6 cellular contexts compared by ENCODE assay signal in the genomic region with DNA sequence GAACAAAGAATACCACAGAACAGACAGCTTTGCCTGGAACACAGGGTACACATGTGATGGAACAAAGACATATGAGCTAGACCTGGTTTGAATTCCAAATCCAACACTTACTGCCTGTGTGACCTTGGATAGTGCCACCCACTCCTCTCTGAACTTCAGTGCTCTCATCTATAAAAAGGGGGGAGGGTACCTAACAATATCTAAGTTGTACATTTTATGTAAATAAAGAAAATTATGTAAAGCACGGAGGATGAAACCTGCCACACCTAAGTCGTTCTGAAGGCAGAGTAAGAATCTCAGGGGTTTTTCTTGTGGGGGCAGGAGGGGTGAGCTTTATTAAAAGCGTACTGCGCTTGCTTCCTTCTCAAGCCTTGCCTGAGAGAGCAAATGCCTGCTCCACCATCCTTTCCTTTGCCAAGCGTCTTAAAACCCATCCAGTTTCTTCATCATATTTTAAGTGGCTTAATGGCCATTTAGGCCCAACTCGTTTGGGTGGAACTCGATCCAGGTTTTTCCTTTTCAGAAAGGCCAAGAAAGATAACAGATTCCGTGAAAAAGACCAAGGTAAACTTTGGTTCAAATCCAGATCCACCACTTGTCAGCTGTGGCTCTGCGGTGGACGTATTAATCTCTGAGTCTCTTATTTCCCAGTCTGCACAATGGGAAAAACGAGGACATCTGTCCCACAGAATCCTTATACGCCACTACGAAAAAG. TPM values are rescaled to one million over a fixed set of nuclear protein-coding genes. Genes with fewer than 3 reads are reported as not detected.
DNase-seq lines count a peak whose midpoint lies in the region; ATAC-seq, FAIRE-seq and TF ChIP-seq lines count a peak whose summit lies in the region.

No MANE protein-coding gene starts in this region.

- peaks cover 66% of the 10 kb centered on the region for H3K4me1 ChIP-seq in HepG2 (ENCODE audit: insufficient read depth, low read length)

- H3K36me3 ChIP-seq in WERI-Rb-1 (peaks cover 49% of the 10 kb centered on the region), HepG2 (replicated peaks in 1 of 2; ENCODE audit: control insufficient read depth in 1 of 2, insufficient read depth in 2 of 2, low read length in 2 of 2) (peaks cover 3 to 18% of the 10 kb centered on the region in 2 experiments; a peak in 3 of 5 replicates)

- peak overlapping the region; percentile 90 for H3K4me3 ChIP-seq in WERI-Rb-1 (ENCODE audit: low read depth, low read length)
- H3K4me3 ChIP-seq in HepG2 (replicated peaks in 1 of 3; ENCODE audit: insufficient read depth in 1 of 3, low read depth in 2 of 3, low read length in 3 of 3), result peak overlapping the region; percentile 75 to 99 (median 99)

- TF ChIP-seq CTCF in Calu3 (IDR thresholded peaks at IDR 0.05; ENCODE audit: unreplicated experiment) (no peak), WERI-Rb-1 (IDR thresholded peaks at IDR 0.05; ENCODE audit: low read depth, low read length) (no peak), HepG2 (CRISPR knock-in tag; IDR thresholded peaks at IDR 0.05) (no peak)

- WGBS in HepG2 (ENCODE audit: low lambda C conversion rate), result 8% methylated on average over 13 of the region's 13 CpGs

- ATAC-seq in HepG2 (no peak), HG02588 (IDR thresholded peaks at IDR 0.05; ENCODE audit: unreplicated experiment) (no peak), HG03097 (IDR thresholded peaks at IDR 0.05; ENCODE audit: low FRiP score, unreplicated experiment) (no peak)

- TF ChIP-seq POLR2A in HepG2 (IDR thresholded peaks at IDR 0.05; ENCODE audit: insufficient read depth in 1 of 2, low read depth in 2 of 2, low read length in 2 of 2), result no peak

- no TSS peak for BruUV-seq in Calu3 (replicated peaks; lab: Mats Ljungman, UMichigan)
- BruUV-seq in HepG2 (replicated peaks; lab: Mats Ljungman, UMichigan), result no TSS peak

- peaks cover 70% of the 10 kb centered on the region for H3K79me2 ChIP-seq in HepG2 (ENCODE audit: insufficient read depth, low read length)

- POLR2A ChIA-PET in HepG2 (lab: Yijun Ruan, JAX), result interaction anchor here (1.0 to 1.9 kb wide), 4 partner anchors 14 to 51 kb away, joined by 3 to 6 read pairs (median 4); no protein-coding TSS in a partner anchor

- in situ Hi-C loops in HepG2 (cut with HindIII; ENCODE audit: extremely low pct_ligation_motif_present, low pct_unique_long_range_greater_than_20kb), result no loop called here

- H3K4me3 Mint-ChIP-seq in Calu3 (ENCODE audit: low read depth, unreplicated experiment), result peak overlapping the region; percentile 98

- peaks cover 43% of the 10 kb centered on the region for H3K4me1 Mint-ChIP-seq in Calu3 (ENCODE audit: low read depth, unreplicated experiment)

- peak overlapping the region; percentile 79 for H3K4me2 ChIP-seq in HepG2 (ENCODE audit: low read depth, low read length)

- H3K27ac ChIP-seq in WERI-Rb-1 (peak overlapping the region; percentile 92), HepG2 (ENCODE audit: extremely low read length, insufficient read depth, low read length) (peak overlapping the region; percentile 81)

- no peaks in the 10 kb centered on the region for H3K27me3 Mint-ChIP-seq in Calu3 (ENCODE audit: unreplicated experiment)

- CTCF ChIA-PET in Calu3 (lab: Charles Lee), result no interaction called here
- CTCF ChIA-PET in HepG2 (lab: Yijun Ruan, JAX; ENCODE audit: low intra/inter-chr PET ratio, low total read pairs), result no interaction called here

- DNase-seq in Calu3, result no peak
- peak; percentile 36 for DNase-seq in WERI-Rb-1
- DNase-seq in HepG2 (ENCODE audit: low spot score), result peak; percentile 11
- DNase-seq in occipital lobe (lab: John Stamatoyannopoulos, UW), result no peak

- H3K9ac ChIP-seq in HepG2 (ENCODE audit: insufficient read depth, low read depth, low read length), result peak overlapping the region; percentile 98

- FAIRE-seq in HepG2 (lab: Jason Lieb, UNC), result peak; percentile 50

- intact Hi-C loops in Calu3 (cut with micrococcal nuclease; ENCODE audit: unreplicated experiment), result no loop called here
- intact Hi-C loops in HepG2 (cut with micrococcal nuclease; ENCODE audit: unreplicated experiment), result loop anchor here (5.0 kb wide), 2 partner anchors 43 to 47 kb away; a partner anchor contains a TSS

- H3K27me3 ChIP-seq in WERI-Rb-1 (ENCODE audit: insufficient read depth, low read depth, severe bottlenecking), result no peaks in the 10 kb centered on the region
- no peaks in the 10 kb centered on the region for H3K27me3 ChIP-seq in HepG2 (ENCODE audit: control insufficient read depth in 1 of 2, insufficient read depth in 2 of 2, low read length in 2 of 2)

- H4K20me1 ChIP-seq in HepG2 (ENCODE audit: insufficient read depth, low read length), result peaks cover 34% of the 10 kb centered on the region

- H3K9me3 ChIP-seq in WERI-Rb-1 (ENCODE audit: severe bottlenecking), result peaks cover 5% of the 10 kb centered on the region
- H3K9me3 ChIP-seq in HepG2 (ENCODE audit: low read length), result peaks cover 5% of the 10 kb centered on the region

- H3K9me3 Mint-ChIP-seq in Calu3 (ENCODE audit: low read depth, unreplicated experiment), result peaks cover 2% of the 10 kb centered on the region

- peaks cover 37% of the 10 kb centered on the region for H3K36me3 Mint-ChIP-seq in Calu3 (ENCODE audit: insufficient read depth, unreplicated experiment)

- TF ChIP-seq RAD21 in HepG2 (CRISPR knock-in tag; IDR thresholded peaks at IDR 0.05), result no peak

- no peak for TF ChIP-seq EP300 in HepG2 (IDR thresholded peaks at IDR 0.05; ENCODE audit: low read depth in 2 of 2, low read length in 2 of 2)
- no peak for TF ChIP-seq EP300 in HepG2 (CRISPR knock-in tag; IDR thresholded peaks at IDR 0.05; ENCODE audit: borderline replicate concordance)

- no peak overlapping the region for H2AFZ ChIP-seq in HepG2 (ENCODE audit: low read length)

- peak overlapping the region; percentile 89 for H3K27ac Mint-ChIP-seq in Calu3 (ENCODE audit: unreplicated experiment)

RNA-seq across cellular contexts. Expression of a gene that starts 1.0 kb away (rescaled TPM):
- 190 and 229 TPM in 2 replicates for total RNA-seq in Calu3 (2022)
- 149 and 215 TPM in 2 replicates for total RNA-seq in HepG2 (2016; rRNA removed; fragmentation: Illumina TruSeq; extraction: Trizol)
- 8.8 and 12.3 TPM in 2 replicates for total RNA-seq in HepG2 (2016; cell fraction: cytosol; rRNA removed; fragmentation: Illumina TruSeq; extraction: Trizol; ENCODE audit: low read depth)
- 152 and 207 TPM in 2 replicates for total RNA-seq in HepG2 (2016; cell fraction: insoluble cytoplasmic fraction; rRNA removed; fragmentation: Illumina TruSeq; extraction: Trizol)
- 25.6 and 27.8 TPM in 2 replicates for total RNA-seq in HepG2 (2016; cell fraction: membrane; rRNA removed; fragmentation: Illumina TruSeq; extraction: Trizol)
- total RNA-seq in HepG2 (2016; cell fraction: nucleus; rRNA removed; fragmentation: Illumina TruSeq; extraction: Trizol), result 84.5 and 106 TPM in 2 replicates
- polyA plus RNA-seq in HepG2 (2011; rRNA removed), result 62.3 and 67.3 TPM in 2 replicates
- 38.2 and 50.1 TPM in 2 replicates for polyA plus RNA-seq in HepG2 (2011; cell fraction: cytosol; rRNA removed)
- polyA plus RNA-seq in HepG2 (2011; cell fraction: nucleus; rRNA removed), result 56.2 and 66.5 TPM in 2 replicates
- polyA plus RNA-seq in HepG2 (2012), result 86.8 and 88.0 TPM in 2 replicates
- polyA plus RNA-seq in HepG2 (2016; cell fraction: cytosol; fragmentation: Illumina TruSeq; extraction: Trizol; ENCODE audit: low read depth), result 5.2 and 6.0 TPM in 2 replicates
- polyA plus RNA-seq in HepG2 (2016; cell fraction: insoluble cytoplasmic fraction; fragmentation: Illumina TruSeq; extraction: Trizol; ENCODE audit: low read depth), result 160 and 163 TPM in 2 replicates
- polyA plus RNA-seq in HepG2 (2016; cell fraction: membrane; fragmentation: Illumina TruSeq; extraction: Trizol; ENCODE audit: low read depth), result 12.6 and 13.0 TPM in 2 replicates
- polyA plus RNA-seq in HepG2 (2016; cell fraction: nucleus; fragmentation: Illumina TruSeq; extraction: Trizol; ENCODE audit: insufficient read depth, low read depth), result 104 and 108 TPM in 2 replicates
- 50.1 and 167 TPM in 2 replicates for polyA minus RNA-seq in HepG2 (2011; rRNA and poly(A)+ RNA removed; ENCODE audit: low replicate concordance)
- polyA minus RNA-seq in HepG2 (2011; cell fraction: cytosol; rRNA and poly(A)+ RNA removed), result 37.3 and 43.9 TPM in 2 replicates
- polyA minus RNA-seq in HepG2 (2011; cell fraction: nucleus; rRNA and poly(A)+ RNA removed), result 50.2 and 79.2 TPM in 2 replicates
- 110 TPM for total RNA-seq in occipital lobe

RNA-seq across cellular contexts. Expression of a gene that starts 1.1 kb away (rescaled TPM):
- total RNA-seq in Calu3 (2022), result 17.2 and 17.7 TPM in 2 replicates
- total RNA-seq in HepG2 (2016; rRNA removed; fragmentation: Illumina TruSeq; extraction: Trizol), result 19.0 and 19.3 TPM in 2 replicates
- 6.4 and 9.9 TPM in 2 replicates for total RNA-seq in HepG2 (2016; cell fraction: cytosol; rRNA removed; fragmentation: Illumina TruSeq; extraction: Trizol; ENCODE audit: low read depth)
- 18.3 and 20.8 TPM in 2 replicates for total RNA-seq in HepG2 (2016; cell fraction: insoluble cytoplasmic fraction; rRNA removed; fragmentation: Illumina TruSeq; extraction: Trizol)
- total RNA-seq in HepG2 (2016; cell fraction: membrane; rRNA removed; fragmentation: Illumina TruSeq; extraction: Trizol), result 10.0 and 10.1 TPM in 2 replicates
- total RNA-seq in HepG2 (2016; cell fraction: nucleus; rRNA removed; fragmentation: Illumina TruSeq; extraction: Trizol), result 14.3 and 16.2 TPM in 2 replicates
- polyA plus RNA-seq in HepG2 (2011; rRNA removed), result 9.6 and 11.9 TPM in 2 replicates
- 14.3 and 18.1 TPM in 2 replicates for polyA plus RNA-seq in HepG2 (2011; cell fraction: cytosol; rRNA removed)
- 13.5 TPM in 2 replicates for polyA plus RNA-seq in HepG2 (2011; cell fraction: nucleus; rRNA removed)
- polyA plus RNA-seq in HepG2 (2012), result 8.0 and 11.2 TPM in 2 replicates
- 5.6 and 7.8 TPM in 2 replicates for polyA plus RNA-seq in HepG2 (2016; cell fraction: cytosol; fragmentation: Illumina TruSeq; extraction: Trizol; ENCODE audit: low read depth)
- 12.7 and 14.3 TPM in 2 replicates for polyA plus RNA-seq in HepG2 (2016; cell fraction: insoluble cytoplasmic fraction; fragmentation: Illumina TruSeq; extraction: Trizol; ENCODE audit: low read depth)
- polyA plus RNA-seq in HepG2 (2016; cell fraction: membrane; fragmentation: Illumina TruSeq; extraction: Trizol; ENCODE audit: low read depth), result 5.7 and 8.7 TPM in 2 replicates
- 26.6 and 29.4 TPM in 2 replicates for polyA plus RNA-seq in HepG2 (2016; cell fraction: nucleus; fragmentation: Illumina TruSeq; extraction: Trizol; ENCODE audit: insufficient read depth, low read depth)
- 5.1 and 14.3 TPM in 2 replicates for polyA minus RNA-seq in HepG2 (2011; rRNA and poly(A)+ RNA removed; ENCODE audit: low replicate concordance)
- 2.7 and 3.1 TPM in 2 replicates for polyA minus RNA-seq in HepG2 (2011; cell fraction: cytosol; rRNA and poly(A)+ RNA removed)
- polyA minus RNA-seq in HepG2 (2011; cell fraction: nucleus; rRNA and poly(A)+ RNA removed), result 5.5 and 8.3 TPM in 2 replicates
- total RNA-seq in occipital lobe, result 5.0 TPM

RNA-seq across cellular contexts. Expression of a gene that starts 30.5 kb away (rescaled TPM):
- 766 and 1,874 TPM in 2 replicates for total RNA-seq in Calu3 (2022)
- 1.2 and 2.0 TPM in 2 replicates for total RNA-seq in HepG2 (2016; rRNA removed; fragmentation: Illumina TruSeq; extraction: Trizol)
- total RNA-seq in HepG2 (2016; cell fraction: cytosol; rRNA removed; fragmentation: Illumina TruSeq; extraction: Trizol; ENCODE audit: low read depth), result 1.2 TPM in 1 of 2 replicates, not detected in the other
- 1.4 and 1.6 TPM in 2 replicates for total RNA-seq in HepG2 (2016; cell fraction: insoluble cytoplasmic fraction; rRNA removed; fragmentation: Illumina TruSeq; extraction: Trizol)
- total RNA-seq in HepG2 (2016; cell fraction: membrane; rRNA removed; fragmentation: Illumina TruSeq; extraction: Trizol), result 0.80 and 1.1 TPM in 2 replicates
- total RNA-seq in HepG2 (2016; cell fraction: nucleus; rRNA removed; fragmentation: Illumina TruSeq; extraction: Trizol), result 1.3 and 2.1 TPM in 2 replicates
- 1.7 and 2.3 TPM in 2 replicates for polyA plus RNA-seq in HepG2 (2011; rRNA removed)
- 2.5 and 3.5 TPM in 2 replicates for polyA plus RNA-seq in HepG2 (2011; cell fraction: cytosol; rRNA removed)
- 2.2 and 2.7 TPM in 2 replicates for polyA plus RNA-seq in HepG2 (2011; cell fraction: nucleus; rRNA removed)
- polyA plus RNA-seq in HepG2 (2012), result 1.0 and 1.3 TPM in 2 replicates
- 0.75 and 0.84 TPM in 2 replicates for polyA plus RNA-seq in HepG2 (2016; cell fraction: cytosol; fragmentation: Illumina TruSeq; extraction: Trizol; ENCODE audit: low read depth)
- polyA plus RNA-seq in HepG2 (2016; cell fraction: insoluble cytoplasmic fraction; fragmentation: Illumina TruSeq; extraction: Trizol; ENCODE audit: low read depth), result 0.77 and 0.79 TPM in 2 replicates
- polyA plus RNA-seq in HepG2 (2016; cell fraction: membrane; fragmentation: Illumina TruSeq; extraction: Trizol; ENCODE audit: low read depth), result 0.64 and 1.1 TPM in 2 replicates
- 2.4 and 2.5 TPM in 2 replicates for polyA plus RNA-seq in HepG2 (2016; cell fraction: nucleus; fragmentation: Illumina TruSeq; extraction: Trizol; ENCODE audit: insufficient read depth, low read depth)
- 2.4 and 59.0 TPM in 2 replicates for polyA minus RNA-seq in HepG2 (2011; rRNA and poly(A)+ RNA removed; ENCODE audit: low replicate concordance)
- not detected in 2 replicates for polyA minus RNA-seq in HepG2 (2011; cell fraction: cytosol; rRNA and poly(A)+ RNA removed)
- polyA minus RNA-seq in HepG2 (2011; cell fraction: nucleus; rRNA and poly(A)+ RNA removed), result 0.39 and 1.1 TPM in 2 replicates
- total RNA-seq in occipital lobe, result 12.2 TPM

RNA-seq across cellular contexts. Expression of a gene that starts 49.4 kb away (rescaled TPM):
- total RNA-seq in Calu3 (2022) (40.4 and 57.1 TPM in 2 replicates), HepG2 (2016; rRNA removed; fragmentation: Illumina TruSeq; extraction: Trizol) (4.3 and 6.0 TPM in 2 replicates), occipital lobe (8.9 TPM)
- 2.5 and 3.2 TPM in 2 replicates for total RNA-seq in HepG2 (2016; cell fraction: cytosol; rRNA removed; fragmentation: Illumina TruSeq; extraction: Trizol; ENCODE audit: low read depth)
- total RNA-seq in HepG2 (2016; cell fraction: insoluble cytoplasmic fraction; rRNA removed; fragmentation: Illumina TruSeq; extraction: Trizol), result 5.0 and 5.5 TPM in 2 replicates
- total RNA-seq in HepG2 (2016; cell fraction: membrane; rRNA removed; fragmentation: Illumina TruSeq; extraction: Trizol), result 3.6 and 3.7 TPM in 2 replicates
- total RNA-seq in HepG2 (2016; cell fraction: nucleus; rRNA removed; fragmentation: Illumina TruSeq; extraction: Trizol), result 1.6 and 1.9 TPM in 2 replicates
- polyA plus RNA-seq in HepG2 (2011; rRNA removed), result 4.8 and 6.9 TPM in 2 replicates
- polyA plus RNA-seq in HepG2 (2011; cell fraction: cytosol; rRNA removed), result 9.7 and 10.5 TPM in 2 replicates
- 3.1 and 4.9 TPM in 2 replicates for polyA plus RNA-seq in HepG2 (2011; cell fraction: nucleus; rRNA removed)
- polyA plus RNA-seq in HepG2 (2012), result 2.3 and 4.8 TPM in 2 replicates
- 3.7 and 4.6 TPM in 2 replicates for polyA plus RNA-seq in HepG2 (2016; cell fraction: cytosol; fragmentation: Illumina TruSeq; extraction: Trizol; ENCODE audit: low read depth)
- polyA plus RNA-seq in HepG2 (2016; cell fraction: insoluble cytoplasmic fraction; fragmentation: Illumina TruSeq; extraction: Trizol; ENCODE audit: low read depth), result 6.3 and 6.5 TPM in 2 replicates
- 2.3 and 3.4 TPM in 2 replicates for polyA plus RNA-seq in HepG2 (2016; cell fraction: membrane; fragmentation: Illumina TruSeq; extraction: Trizol; ENCODE audit: low read depth)
- 2.8 and 4.6 TPM in 2 replicates for polyA plus RNA-seq in HepG2 (2016; cell fraction: nucleus; fragmentation: Illumina TruSeq; extraction: Trizol; ENCODE audit: insufficient read depth, low read depth)
- polyA minus RNA-seq in HepG2 (2011; rRNA and poly(A)+ RNA removed; ENCODE audit: low replicate concordance), result 1.5 and 6.0 TPM in 2 replicates
- polyA minus RNA-seq in HepG2 (2011; cell fraction: cytosol; rRNA and poly(A)+ RNA removed), result not detected in 2 replicates
- 1.1 TPM in 1 of 2 replicates, not detected in the other for polyA minus RNA-seq in HepG2 (2011; cell fraction: nucleus; rRNA and poly(A)+ RNA removed)

RNA-seq across cellular contexts. Expression of a gene that starts 53.9 kb away (rescaled TPM):
- total RNA-seq in Calu3 (2022), result 15.3 and 22.2 TPM in 2 replicates
- 2.2 and 2.4 TPM in 2 replicates for total RNA-seq in HepG2 (2016; rRNA removed; fragmentation: Illumina TruSeq; extraction: Trizol)
- total RNA-seq in HepG2 (2016; cell fraction: cytosol; rRNA removed; fragmentation: Illumina TruSeq; extraction: Trizol; ENCODE audit: low read depth), result 0.30 and 0.44 TPM in 2 replicates
- total RNA-seq in HepG2 (2016; cell fraction: insoluble cytoplasmic fraction; rRNA removed; fragmentation: Illumina TruSeq; extraction: Trizol), result 1.8 and 1.9 TPM in 2 replicates
- total RNA-seq in HepG2 (2016; cell fraction: membrane; rRNA removed; fragmentation: Illumina TruSeq; extraction: Trizol), result 1.2 and 1.4 TPM in 2 replicates
- total RNA-seq in HepG2 (2016; cell fraction: nucleus; rRNA removed; fragmentation: Illumina TruSeq; extraction: Trizol), result 2.6 and 3.1 TPM in 2 replicates
- 2.4 and 3.0 TPM in 2 replicates for polyA plus RNA-seq in HepG2 (2011; rRNA removed)
- polyA plus RNA-seq in HepG2 (2011; cell fraction: cytosol; rRNA removed), result 2.3 and 2.6 TPM in 2 replicates
- polyA plus RNA-seq in HepG2 (2011; cell fraction: nucleus; rRNA removed), result 3.9 and 4.1 TPM in 2 replicates
- polyA plus RNA-seq in HepG2 (2012), result 1.4 and 1.9 TPM in 2 replicates
- 0.21 and 0.70 TPM in 2 replicates for polyA plus RNA-seq in HepG2 (2016; cell fraction: cytosol; fragmentation: Illumina TruSeq; extraction: Trizol; ENCODE audit: low read depth)
- polyA plus RNA-seq in HepG2 (2016; cell fraction: insoluble cytoplasmic fraction; fragmentation: Illumina TruSeq; extraction: Trizol; ENCODE audit: low read depth), result 2.0 and 2.3 TPM in 2 replicates
- 0.58 and 1.0 TPM in 2 replicates for polyA plus RNA-seq in HepG2 (2016; cell fraction: membrane; fragmentation: Illumina TruSeq; extraction: Trizol; ENCODE audit: low read depth)
- polyA plus RNA-seq in HepG2 (2016; cell fraction: nucleus; fragmentation: Illumina TruSeq; extraction: Trizol; ENCODE audit: insufficient read depth, low read depth), result 2.1 and 2.3 TPM in 2 replicates
- 0.49 and 8.2 TPM in 2 replicates for polyA minus RNA-seq in HepG2 (2011; rRNA and poly(A)+ RNA removed; ENCODE audit: low replicate concordance)
- 3.3 and 4.7 TPM in 2 replicates for polyA minus RNA-seq in HepG2 (2011; cell fraction: cytosol; rRNA and poly(A)+ RNA removed)
- 10.0 and 11.3 TPM in 2 replicates for polyA minus RNA-seq in HepG2 (2011; cell fraction: nucleus; rRNA and poly(A)+ RNA removed)
- 5.6 TPM for total RNA-seq in occipital lobe

Comparison
In these comparisons a context has a peak if more than half of its experiments do, and no peak if none do; other contexts are left out.
1. DNase-seq: peak in WERI-Rb-1 (single experiment) and HepG2 (single experiment); none in Calu3 (single experiment) and occipital lobe (single experiment).
2. RNA of a gene that starts 30.5 kb away (total RNA-seq): 766 to 1,874 TPM in Calu3; 12.2 TPM in occipital lobe (single experiment) and 0.80 to 2.1 TPM in HepG2; every median in the first group is over 10 times any median in the second.